Comparison of ENCODE assay signal across 1 cellular context in the genomic region with DNA sequence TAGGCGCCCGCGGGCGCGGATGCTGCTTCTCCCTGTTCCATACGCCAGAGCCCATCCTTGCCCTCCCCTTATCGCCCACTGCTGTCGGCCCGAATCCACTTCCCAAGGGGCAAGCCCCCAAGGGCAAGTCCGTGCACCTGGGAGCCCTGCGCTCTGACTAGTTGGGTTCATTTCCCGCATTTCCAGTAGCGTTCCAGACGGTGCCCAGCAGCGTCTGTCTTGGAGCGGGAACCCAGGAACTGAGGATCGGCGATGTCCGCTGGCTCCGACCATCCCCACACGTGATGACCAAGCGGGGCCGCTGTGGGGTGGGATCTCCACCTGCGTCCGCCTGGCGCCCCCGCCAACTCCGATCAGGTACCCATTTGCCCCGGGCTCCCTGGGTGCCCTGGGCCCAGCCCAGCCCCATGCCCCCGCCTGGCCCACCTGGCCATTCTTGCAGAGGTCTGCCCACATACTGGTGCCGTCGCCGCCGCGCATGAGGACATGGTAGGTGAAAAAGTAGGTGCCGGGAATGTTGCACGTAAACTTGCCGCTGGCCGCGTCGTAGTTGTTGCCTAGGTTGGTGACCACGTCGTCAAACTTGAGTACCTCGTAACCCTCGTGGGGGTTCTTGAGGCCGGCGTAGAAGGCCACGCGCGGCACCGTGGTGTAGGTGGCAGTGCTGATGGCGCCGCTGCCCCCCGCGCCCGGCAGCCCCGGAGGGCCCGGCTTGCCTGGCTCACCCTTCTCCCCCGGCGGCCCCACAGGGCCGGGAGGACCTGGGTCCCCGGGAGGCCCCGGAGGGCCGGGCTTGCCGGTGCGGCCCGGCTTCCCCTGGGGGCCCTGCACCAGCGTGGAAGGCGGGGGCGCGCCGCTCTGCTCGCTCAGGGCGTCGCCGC.
TF ChIP-seq lines count a peak whose summit lies in the region.

No MANE protein-coding gene starts in this region.

TF ChIP-seq in HepG2, 621 proteins besides CTCF, POLR2A, EP300 and RAD21:
- TF ChIP-seq, protein P1, sequence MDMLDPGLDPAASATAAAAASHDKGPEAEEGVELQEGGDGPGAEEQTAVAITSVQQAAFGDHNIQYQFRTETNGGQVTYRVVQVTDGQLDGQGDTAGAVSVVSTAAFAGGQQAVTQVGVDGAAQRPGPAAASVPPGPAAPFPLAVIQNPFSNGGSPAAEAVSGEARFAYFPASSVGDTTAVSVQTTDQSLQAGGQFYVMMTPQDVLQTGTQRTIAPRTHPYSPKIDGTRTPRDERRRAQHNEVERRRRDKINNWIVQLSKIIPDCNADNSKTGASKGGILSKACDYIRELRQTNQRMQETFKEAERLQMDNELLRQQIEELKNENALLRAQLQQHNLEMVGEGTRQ (IDR thresholded peaks at IDR 0.05; ENCODE audit: low read depth, low read length): no peak
- TF ChIP-seq, protein P1 (CRISPR knock-in tag; IDR thresholded peaks at IDR 0.05; ENCODE audit: borderline replicate concordance): no peak
- TF ChIP-seq ZKSCAN8 (CRISPR knock-in tag; IDR thresholded peaks at IDR 0.05; ENCODE audit: borderline replicate concordance): no peak
- no peak for TF ChIP-seq ZNF562 (CRISPR knock-in tag; IDR thresholded peaks at IDR 0.05; ENCODE audit: borderline replicate concordance)
- TF ChIP-seq ZNF780A (CRISPR knock-in tag; IDR thresholded peaks at IDR 0.05): no peak
- no peak for TF ChIP-seq THAP11 (CRISPR knock-in tag; IDR thresholded peaks at IDR 0.05)
- no peak for TF ChIP-seq ZNF446 (CRISPR knock-in tag; IDR thresholded peaks at IDR 0.05)
- TF ChIP-seq ZBTB38 (CRISPR knock-in tag; IDR thresholded peaks at IDR 0.05): peak; percentile 59; the same call in 1 of the 2 replicates
- no peak for TF ChIP-seq MIER3 (CRISPR knock-in tag; IDR thresholded peaks at IDR 0.05; ENCODE audit: borderline replicate concordance)
- peak; percentile 87 for TF ChIP-seq EZH2 (conservative IDR thresholded peaks at IDR 0.05; ENCODE audit: low read depth, low read length)
- TF ChIP-seq, protein P2, sequence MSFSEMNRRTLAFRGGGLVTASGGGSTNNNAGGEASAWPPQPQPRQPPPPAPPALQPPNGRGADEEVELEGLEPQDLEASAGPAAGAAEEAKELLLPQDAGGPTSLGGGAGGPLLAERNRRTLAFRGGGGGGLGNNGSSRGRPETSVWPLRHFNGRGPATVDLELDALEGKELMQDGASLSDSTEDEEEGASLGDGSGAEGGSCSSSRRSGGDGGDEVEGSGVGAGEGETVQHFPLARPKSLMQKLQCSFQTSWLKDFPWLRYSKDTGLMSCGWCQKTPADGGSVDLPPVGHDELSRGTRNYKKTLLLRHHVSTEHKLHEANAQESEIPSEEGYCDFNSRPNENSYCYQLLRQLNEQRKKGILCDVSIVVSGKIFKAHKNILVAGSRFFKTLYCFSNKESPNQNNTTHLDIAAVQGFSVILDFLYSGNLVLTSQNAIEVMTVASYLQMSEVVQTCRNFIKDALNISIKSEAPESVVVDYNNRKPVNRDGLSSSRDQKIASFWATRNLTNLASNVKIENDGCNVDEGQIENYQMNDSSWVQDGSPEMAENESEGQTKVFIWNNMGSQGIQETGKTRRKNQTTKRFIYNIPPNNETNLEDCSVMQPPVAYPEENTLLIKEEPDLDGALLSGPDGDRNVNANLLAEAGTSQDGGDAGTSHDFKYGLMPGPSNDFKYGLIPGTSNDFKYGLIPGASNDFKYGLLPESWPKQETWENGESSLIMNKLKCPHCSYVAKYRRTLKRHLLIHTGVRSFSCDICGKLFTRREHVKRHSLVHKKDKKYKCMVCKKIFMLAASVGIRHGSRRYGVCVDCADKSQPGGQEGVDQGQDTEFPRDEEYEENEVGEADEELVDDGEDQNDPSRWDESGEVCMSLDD (CRISPR knock-in tag; IDR thresholded peaks at IDR 0.05; ENCODE audit: borderline replicate concordance): no peak
- TF ChIP-seq NCOA1 (CRISPR knock-in tag; IDR thresholded peaks at IDR 0.05): no peak
- 0 out of 2 replicates have a peak, but pooled peaks have one; percentile 8 for TF ChIP-seq GABPB1 (CRISPR knock-in tag; IDR thresholded peaks at IDR 0.05)
- 0 out of 2 replicates have a peak, but pooled peaks have one; percentile 4 for TF ChIP-seq PHF8 (CRISPR knock-in tag; IDR thresholded peaks at IDR 0.05)
- no peak for TF ChIP-seq ZFAT (CRISPR knock-in tag; conservative IDR thresholded peaks at IDR 0.05)
- TF ChIP-seq HNRNPL (IDR thresholded peaks at IDR 0.05; ENCODE audit: low read depth, low read length): 0 out of 2 replicates have a peak, but pooled peaks have one; percentile 38
- TF ChIP-seq, protein P3, sequence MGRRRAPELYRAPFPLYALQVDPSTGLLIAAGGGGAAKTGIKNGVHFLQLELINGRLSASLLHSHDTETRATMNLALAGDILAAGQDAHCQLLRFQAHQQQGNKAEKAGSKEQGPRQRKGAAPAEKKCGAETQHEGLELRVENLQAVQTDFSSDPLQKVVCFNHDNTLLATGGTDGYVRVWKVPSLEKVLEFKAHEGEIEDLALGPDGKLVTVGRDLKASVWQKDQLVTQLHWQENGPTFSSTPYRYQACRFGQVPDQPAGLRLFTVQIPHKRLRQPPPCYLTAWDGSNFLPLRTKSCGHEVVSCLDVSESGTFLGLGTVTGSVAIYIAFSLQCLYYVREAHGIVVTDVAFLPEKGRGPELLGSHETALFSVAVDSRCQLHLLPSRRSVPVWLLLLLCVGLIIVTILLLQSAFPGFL (CRISPR knock-in tag; IDR thresholded peaks at IDR 0.05): no peak
- TF ChIP-seq NFKB2 (CRISPR knock-in tag; IDR thresholded peaks at IDR 0.05; ENCODE audit: borderline replicate concordance): no peak
- no peak for TF ChIP-seq ZFP1 (CRISPR knock-in tag; IDR thresholded peaks at IDR 0.05)
- TF ChIP-seq ARNTL (CRISPR knock-in tag; IDR thresholded peaks at IDR 0.05): no peak
- TF ChIP-seq, protein P4, sequence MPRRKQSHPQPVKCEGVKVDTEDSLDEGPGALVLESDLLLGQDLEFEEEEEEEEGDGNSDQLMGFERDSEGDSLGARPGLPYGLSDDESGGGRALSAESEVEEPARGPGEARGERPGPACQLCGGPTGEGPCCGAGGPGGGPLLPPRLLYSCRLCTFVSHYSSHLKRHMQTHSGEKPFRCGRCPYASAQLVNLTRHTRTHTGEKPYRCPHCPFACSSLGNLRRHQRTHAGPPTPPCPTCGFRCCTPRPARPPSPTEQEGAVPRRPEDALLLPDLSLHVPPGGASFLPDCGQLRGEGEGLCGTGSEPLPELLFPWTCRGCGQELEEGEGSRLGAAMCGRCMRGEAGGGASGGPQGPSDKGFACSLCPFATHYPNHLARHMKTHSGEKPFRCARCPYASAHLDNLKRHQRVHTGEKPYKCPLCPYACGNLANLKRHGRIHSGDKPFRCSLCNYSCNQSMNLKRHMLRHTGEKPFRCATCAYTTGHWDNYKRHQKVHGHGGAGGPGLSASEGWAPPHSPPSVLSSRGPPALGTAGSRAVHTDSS (CRISPR knock-in tag; conservative IDR thresholded peaks at IDR 0.05): no peak
- no peak for TF ChIP-seq ZNF720 (CRISPR knock-in tag; IDR thresholded peaks at IDR 0.05)
- TF ChIP-seq, protein P5, sequence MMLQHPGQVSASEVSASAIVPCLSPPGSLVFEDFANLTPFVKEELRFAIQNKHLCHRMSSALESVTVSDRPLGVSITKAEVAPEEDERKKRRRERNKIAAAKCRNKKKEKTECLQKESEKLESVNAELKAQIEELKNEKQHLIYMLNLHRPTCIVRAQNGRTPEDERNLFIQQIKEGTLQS (CRISPR knock-in tag; IDR thresholded peaks at IDR 0.05): no peak
TF ChIP-seq in HepG2: peak in this region for 5.
